ENCODE assay signal across 29 cellular contexts in genomic region chr3:82103241-82103640, GRCh38.
"Had no signal": no experiment of that assay in that cellular context is flagged by ENCODE, and none has a peak within 500 bp of the region (broad histone marks: within the 10 kb centered on the region; RNA-seq: fewer than 3 reads in every experiment).

No MANE protein-coding gene starts in this region.

- H3K4me3 ChIP-seq: ascending aorta, ovary, sigmoid colon, suprapubic skin, tibial artery, upper lobe of right lung had no signal

- H3K4me1 ChIP-seq: ascending aorta, sigmoid colon, suprapubic skin, tibial artery, upper lobe of right lung had no signal

- DNase-seq: activated CD4-positive, alpha-beta memory T cell treated with anti-CD3 and anti-CD28 coated beads, Interleukin-2, amount 10 ng/mL, durations not matched to agents 7 days and 5 days; activated CD4-positive, alpha-beta T cell treated with anti-CD3 and anti-CD28 coated beads for 1 hour; activated CD4-positive, alpha-beta T cell treated with anti-CD3 and anti-CD28 coated beads, Interleukin-2, amount 10 ng/mL, durations not matched to agents 7 days and 5 days; activated CD8-positive, alpha-beta memory T cell treated with anti-CD3 and anti-CD28 coated beads, Interleukin-2, amount 50 U/mL, for 48 hours; activated gamma-delta T cell; activated naive CD4-positive, alpha-beta T cell treated with anti-CD3 and anti-CD28 coated beads, Interleukin-2, amount 10 ng/mL, durations not matched to agents 7 days and 5 days; activated naive CD8-positive, alpha-beta T cell treated with anti-CD3 and anti-CD28 coated beads, Interleukin-2, amount 10 ng/mL, durations not matched to agents 7 days and 5 days; activated T-cell treated with anti-CD3 and anti-CD28 coated beads, Interleukin-2, amount 50 U/mL, for 24 hours; brain microvascular endothelial cell; caudate nucleus; cortex of kidney; foreskin fibroblast; head of caudate nucleus; hypothalamus; immature natural killer cell; kidney; midbrain; naive thymus-derived CD4-positive, alpha-beta T cell; ovary; retina; sigmoid colon; small intestine; stimulated activated CD4-positive, alpha-beta T cell treated with anti-CD3 and anti-CD28 coated beads, Interleukin-1b, Interleukin-23, amount 100 ng/mL, for 48 hours; stimulated activated naive B cell treated with anti-CD40 and anti-IgM and Interleukin-4, amounts not matched to agents 10 μg/mL and 1 μg/mL and 100 μg/mL, for 72 hours; tibial artery; upper lobe of right lung had no signal

- H3K36me3 ChIP-seq: ascending aorta, brain microvascular endothelial cell, ovary, sigmoid colon, suprapubic skin, tibial artery, upper lobe of right lung had no signal

- ATAC-seq: esophagus mucosa; naive thymus-derived CD4-positive, alpha-beta T cell; stimulated activated naive B cell treated with anti-CD40 and anti-IgM and Interleukin-4, amounts not matched to agents 10 μg/mL and 1 μg/mL and 100 μg/mL, for 72 hours; upper lobe of right lung had no signal

- H3K27me3 ChIP-seq: ascending aorta, brain microvascular endothelial cell, ovary, sigmoid colon, suprapubic skin, tibial artery, upper lobe of right lung had no signal

- H3K9me3 ChIP-seq: ascending aorta, ovary, sigmoid colon, suprapubic skin, tibial artery, upper lobe of right lung had no signal

- H3K27ac ChIP-seq: ascending aorta, brain microvascular endothelial cell, ovary, sigmoid colon, suprapubic skin, tibial artery, upper lobe of right lung had no signal
